In the genomic region with DNA sequence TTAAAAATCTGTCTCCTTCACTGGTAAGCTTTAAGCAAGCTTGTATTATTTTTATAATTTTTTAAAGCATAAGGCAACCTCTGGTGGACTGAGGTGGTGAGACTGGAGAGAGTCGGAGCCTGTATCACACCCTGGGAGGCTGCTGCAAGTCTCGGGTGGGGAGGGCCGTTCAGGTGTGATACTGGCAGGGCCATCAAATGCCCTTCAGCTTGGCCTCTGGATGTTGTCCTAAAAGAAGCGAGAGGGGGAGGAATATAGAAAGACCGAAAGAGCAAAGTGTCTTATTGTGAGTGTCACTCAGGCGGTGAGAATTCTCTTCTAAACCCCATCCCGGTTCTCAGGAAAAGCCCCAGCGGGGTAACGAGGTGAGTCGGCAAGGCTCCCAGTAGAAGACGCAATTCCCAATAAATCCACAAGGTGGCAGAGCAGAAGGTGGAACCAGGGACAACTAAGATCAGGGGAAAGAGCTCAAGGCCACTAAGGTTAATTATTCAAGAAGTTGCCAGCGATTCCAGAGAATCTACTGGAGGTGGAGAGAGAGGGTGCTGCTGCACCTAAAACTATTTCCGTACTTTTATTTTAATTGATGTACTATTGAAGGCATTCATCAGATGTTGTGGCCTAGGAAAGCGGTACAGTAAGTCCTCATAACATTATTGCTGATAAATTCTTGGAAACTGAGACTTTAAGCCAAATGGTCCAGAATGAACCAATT, we compare ENCODE assay signal across 8 cellular contexts. TPM values are rescaled to one million over a fixed set of nuclear protein-coding genes. Genes with fewer than 3 reads are reported as not detected.
DNase-seq lines count a peak whose midpoint lies in the region; ATAC-seq, FAIRE-seq and TF ChIP-seq lines count a peak whose summit lies in the region.

No MANE protein-coding gene starts in this region.

- H3K4me1 Mint-ChIP-seq in naive thymus-derived CD4-positive, alpha-beta T cell: peaks cover 5 to 9% (median 8%) of the 10 kb centered on the region in 7 donors

- TF ChIP-seq POLR2A in endothelial cell of umbilical vein (IDR thresholded peaks at IDR 0.05; ENCODE audit: low read depth, low read length): no peak

- CTCF ChIA-PET in endothelial cell of umbilical vein (lab: Charles Lee): interaction anchor here (0.6 to 8.4 kb wide), 54 partner anchors 9 to 320 kb away, joined by 3 to 148 read pairs (median 5); partner anchors contain the start of genes C17orf67, COIL, DGKE and NOG
- CTCF ChIA-PET in naive thymus-derived CD4-positive, alpha-beta T cell (lab: Charles Lee): interaction anchor here (0.6 to 5.2 kb wide), 20 partner anchors 10 to 1864 kb away, joined by 3 to 54 read pairs (median 4); partner anchors contain the start of gene DGKE

- FAIRE-seq in endothelial cell of umbilical vein (lab: Jason Lieb, UNC): peak; percentile 72

- no peak overlapping the region for H3K9ac ChIP-seq in BLaER1
- H3K9ac ChIP-seq in NT2/D1 (ENCODE audit: insufficient read length, low read depth): no peak overlapping the region
- no peak overlapping the region for H3K9ac ChIP-seq in endothelial cell of umbilical vein (replicated peaks; ENCODE audit: extremely low read depth, insufficient read depth, low read length)

- H3K4me3 ChIP-seq in BLaER1 (no peak overlapping the region), NT2/D1 (ENCODE audit: insufficient read length, low read depth) (no peak overlapping the region), endothelial cell of umbilical vein (replicated peaks in 1 of 3; ENCODE audit: insufficient read depth in 1 of 3, low read depth in 1 of 3, low read length in 3 of 3) (no peak overlapping the region)
- no peak overlapping the region for H3K4me3 ChIP-seq in naive thymus-derived CD4-positive, alpha-beta T cell (ENCODE audit: low read length)

- BruUV-seq in endothelial cell of umbilical vein (replicated peaks; lab: Mats Ljungman, UMichigan): no TSS peak

- H3K4me1 ChIP-seq in BLaER1 (peaks cover 13% of the 10 kb centered on the region; the same call in 1 of the 2 replicates), NT2/D1 (ENCODE audit: insufficient read depth, insufficient read length) (no peaks in the 10 kb centered on the region), endothelial cell of umbilical vein (ENCODE audit: control insufficient read depth, extremely low read depth, insufficient read depth, low read length) (peaks cover 24% of the 10 kb centered on the region)
- H3K4me1 ChIP-seq in naive thymus-derived CD4-positive, alpha-beta T cell (ENCODE audit: control insufficient read depth in 2 of 2, insufficient read depth in 2 of 2, low read length in 2 of 2): no peaks in the 10 kb centered on the region

- dilution Hi-C loops in endothelial cell of umbilical vein (cut with MboI; ENCODE audit: extremely low pct_ligation_motif_present, low sequenced_read_pairs): no loop called here

- H3K27ac Mint-ChIP-seq in naive thymus-derived CD4-positive, alpha-beta T cell: peak overlapping the region in 2 of 9 donors; percentile 48 to 76

- H3K27ac ChIP-seq in BLaER1: no peak overlapping the region
- H3K27ac ChIP-seq in endothelial cell of umbilical vein (ENCODE audit: insufficient read depth, low read depth, low read length): no peak overlapping the region
- H3K27ac ChIP-seq in naive thymus-derived CD4-positive, alpha-beta T cell (ENCODE audit: low read depth, low read length): no peak overlapping the region

- no peaks in the 10 kb centered on the region for H3K9me1 ChIP-seq in endothelial cell of umbilical vein (replicated peaks; ENCODE audit: control insufficient read depth, extremely low read depth, insufficient read depth, low read length)

- H3K9me3 ChIP-seq in BLaER1 (no peaks in the 10 kb centered on the region), NT2/D1 (ENCODE audit: insufficient read depth, low read length) (no peaks in the 10 kb centered on the region), endothelial cell of umbilical vein (replicated peaks; ENCODE audit: control insufficient read depth, insufficient read depth, low read length) (no peaks in the 10 kb centered on the region)
- no peaks in the 10 kb centered on the region for H3K9me3 ChIP-seq in naive thymus-derived CD4-positive, alpha-beta T cell (ENCODE audit: control insufficient read depth in 2 of 3, low read length in 3 of 3)

- no peaks in the 10 kb centered on the region for H4K20me1 ChIP-seq in BLaER1
- H4K20me1 ChIP-seq in endothelial cell of umbilical vein (replicated peaks; ENCODE audit: control insufficient read depth, extremely low read depth, insufficient read depth, low read length): no peaks in the 10 kb centered on the region

- no peaks in the 10 kb centered on the region for H3K27me3 Mint-ChIP-seq in naive thymus-derived CD4-positive, alpha-beta T cell

- peak; percentile 67 to 80 for TF ChIP-seq CTCF in endothelial cell of umbilical vein (IDR thresholded peaks at IDR 0.05; ENCODE audit: extremely low read depth in 1 of 2, insufficient read depth in 1 of 2, low read depth in 1 of 2, low read length in 2 of 2)

- H3K27me3 ChIP-seq in BLaER1: no peaks in the 10 kb centered on the region
- no peaks in the 10 kb centered on the region for H3K27me3 ChIP-seq in NT2/D1 (ENCODE audit: insufficient read depth, insufficient read length)
- no peaks in the 10 kb centered on the region for H3K27me3 ChIP-seq in endothelial cell of umbilical vein (ENCODE audit: control insufficient read depth in 2 of 2, insufficient read depth in 2 of 2, low read length in 2 of 2)
- no peaks in the 10 kb centered on the region for H3K27me3 ChIP-seq in naive thymus-derived CD4-positive, alpha-beta T cell (ENCODE audit: control insufficient read depth in 2 of 2, insufficient read depth in 2 of 2, low read length in 2 of 2)

- peak overlapping the region; percentile 6; the same call in 1 of the 2 replicates for H3K4me2 ChIP-seq in BLaER1
- no peak overlapping the region for H3K4me2 ChIP-seq in endothelial cell of umbilical vein (ENCODE audit: insufficient read depth, low read length)

- H3K4me3 Mint-ChIP-seq in naive thymus-derived CD4-positive, alpha-beta T cell: no peak overlapping the region

- H2AFZ ChIP-seq in endothelial cell of umbilical vein (ENCODE audit: low read depth, low read length): peak overlapping the region; percentile 68

- H3K9me3 Mint-ChIP-seq in naive thymus-derived CD4-positive, alpha-beta T cell: peaks cover 0 to 2% (median 0%) of the 10 kb centered on the region in 11 donors

- POLR2A ChIA-PET in endothelial cell of umbilical vein (lab: Charles Lee): interaction anchor here (0.6 kb wide), 1 partner anchor 274 kb away, joined by 9 read pairs; no protein-coding TSS in a partner anchor
- POLR2A ChIA-PET in naive thymus-derived CD4-positive, alpha-beta T cell (lab: Charles Lee): interaction anchor here (0.7 to 5.2 kb wide), 3 partner anchors 14 to 122 kb away, joined by 3 to 30 read pairs (median 4); partner anchors contain the start of genes C17orf67 and DGKE

- peaks cover 0 to 26% (median 7%) of the 10 kb centered on the region in 5 donors for H3K36me3 Mint-ChIP-seq in naive thymus-derived CD4-positive, alpha-beta T cell

- DNase-seq in HT1080 (ENCODE audit: low read depth) (peak; percentile 75), NT2/D1 (ENCODE audit: low read depth, low spot score) (peak; percentile 72), endothelial cell of umbilical vein (ENCODE audit: low read depth, low spot score) (peak; percentile 79)
- DNase-seq in activated CD8-positive, alpha-beta memory T cell treated with anti-CD3 and anti-CD28 coated beads for 48 hours (ENCODE audit: low read depth in 2 of 3, low spot score in 2 of 3): peak; percentile 12 to 46 (median 17)
- DNase-seq in naive thymus-derived CD4-positive, alpha-beta T cell: peak; percentile 38 to 78 (median 68)
- peak; percentile 24 to 82 (median 48) for DNase-seq in stimulated activated naive CD4-positive, alpha-beta T cell (lab: John Stamatoyannopoulos, UW)

- H3K36me3 ChIP-seq in BLaER1 (no peaks in the 10 kb centered on the region), NT2/D1 (ENCODE audit: insufficient read depth, insufficient read length, low read length) (no peaks in the 10 kb centered on the region), endothelial cell of umbilical vein (ENCODE audit: control insufficient read depth in 2 of 2, extremely low read depth in 1 of 2, insufficient read depth in 2 of 2, low read length in 2 of 2) (no peaks in the 10 kb centered on the region)
- H3K36me3 ChIP-seq in naive thymus-derived CD4-positive, alpha-beta T cell (ENCODE audit: control insufficient read depth in 2 of 3, insufficient read depth in 3 of 3, low read length in 3 of 3): peaks cover 0 to 4% (median 0%) of the 10 kb centered on the region in 3 experiments

- no peaks in the 10 kb centered on the region for H3K79me2 ChIP-seq in endothelial cell of umbilical vein (ENCODE audit: control insufficient read depth, insufficient read depth, low read length)

- peak; percentile 68 for ATAC-seq in GM19395 (IDR thresholded peaks at IDR 0.05; ENCODE audit: unreplicated experiment)
- peak; percentile 90 for ATAC-seq in naive thymus-derived CD4-positive, alpha-beta T cell

- intact Hi-C loops in endothelial cell of umbilical vein (cut with micrococcal nuclease): loop anchor here (1.0 to 5.0 kb wide), 7 partner anchors 14 to 266 kb away; partner anchors contain the start of genes AKAP1, C17orf67, COIL and NOG
- intact Hi-C loops in naive thymus-derived CD4-positive, alpha-beta T cell (cut with micrococcal nuclease): loop anchor here (1.0 kb wide), 6 partner anchors 14 to 191 kb away; partner anchors contain the start of genes C17orf67 (in 2 of the 2), COIL (in 2 of the 2) and TRIM25 (in 1 of the 2)

RNA-seq across cellular contexts. Expression of gene C17orf67, which starts 14.1 kb away (rescaled TPM):
- 1.3 and 1.6 TPM in 2 replicates for total RNA-seq in HT1080 (2014; rRNA removed; shearing (Covaris generic))
- polyA plus RNA-seq in HT1080 (2015; cell fraction: cytosol; rRNA removed): 0.46 and 1.4 TPM in 2 replicates
- 0.79 and 2.3 TPM in 2 replicates for polyA plus RNA-seq in HT1080 (2015; cell fraction: nucleus; rRNA removed)
- 5.6 and 5.8 TPM in 2 replicates for total RNA-seq in endothelial cell of umbilical vein
- 1.9 and 2.4 TPM in 2 replicates for polyA plus RNA-seq in endothelial cell of umbilical vein
- polyA plus RNA-seq in endothelial cell of umbilical vein (2011; cell fraction: cytosol; rRNA removed): 0.71 and 0.86 TPM in 2 replicates
- 7.7 and 9.4 TPM in 2 replicates for polyA plus RNA-seq in endothelial cell of umbilical vein (2011; cell fraction: nucleus; rRNA removed)
- polyA plus RNA-seq in endothelial cell of umbilical vein (2012): 1.3 and 2.1 TPM in 2 replicates
- polyA minus RNA-seq in endothelial cell of umbilical vein: 1.0 and 1.4 TPM in 2 replicates
- polyA minus RNA-seq in endothelial cell of umbilical vein (2011; cell fraction: cytosol; rRNA and poly(A)+ RNA removed): 1.1 TPM
- 1.8 and 2.4 TPM in 2 replicates for polyA minus RNA-seq in endothelial cell of umbilical vein (2011; cell fraction: nucleus; rRNA and poly(A)+ RNA removed)
- 1 to 10 TPM; 3.6 to 9.1 (median 5.4) TPM for total RNA-seq in naive thymus-derived CD4-positive, alpha-beta T cell
- polyA plus RNA-seq in naive thymus-derived CD4-positive, alpha-beta T cell: 1 to 10 TPM; 1.1 to 1.6 TPM

RNA-seq across cellular contexts. Expression of gene DGKE, which starts 14.4 kb away (rescaled TPM):
- 5.4 and 6.1 TPM in 2 replicates for total RNA-seq in HT1080 (2014; rRNA removed; shearing (Covaris generic))
- 3.0 and 3.2 TPM in 2 replicates for polyA plus RNA-seq in HT1080 (2015; cell fraction: cytosol; rRNA removed)
- 10.6 and 16.4 TPM in 2 replicates for polyA plus RNA-seq in HT1080 (2015; cell fraction: nucleus; rRNA removed)
- 20.3 and 22.9 TPM in 2 replicates for total RNA-seq in endothelial cell of umbilical vein
- 4.9 and 6.4 TPM in 2 replicates for polyA plus RNA-seq in endothelial cell of umbilical vein
- polyA plus RNA-seq in endothelial cell of umbilical vein (2011; cell fraction: cytosol; rRNA removed): 2.0 and 2.8 TPM in 2 replicates
- 36.7 and 44.1 TPM in 2 replicates for polyA plus RNA-seq in endothelial cell of umbilical vein (2011; cell fraction: nucleus; rRNA removed)
- polyA plus RNA-seq in endothelial cell of umbilical vein (2012): 5.0 and 7.9 TPM in 2 replicates
- 11.6 and 14.3 TPM in 2 replicates for polyA minus RNA-seq in endothelial cell of umbilical vein
- 1.9 TPM for polyA minus RNA-seq in endothelial cell of umbilical vein (2011; cell fraction: cytosol; rRNA and poly(A)+ RNA removed)
- 34.8 and 40.2 TPM in 2 replicates for polyA minus RNA-seq in endothelial cell of umbilical vein (2011; cell fraction: nucleus; rRNA and poly(A)+ RNA removed)
- 10 to 100 TPM; 23.7 to 39.2 (median 35.6) TPM for total RNA-seq in naive thymus-derived CD4-positive, alpha-beta T cell
- 1 to 10 TPM; 5.0 to 7.1 TPM for polyA plus RNA-seq in naive thymus-derived CD4-positive, alpha-beta T cell

Comparison
In these comparisons a context has a peak if more than half of its experiments do, and no peak if none do; other contexts are left out.
1. DNase-seq: peak in every context shown above with its lines; median percentile 79 in endothelial cell of umbilical vein; 75 in HT1080; 72 in NT2/D1; 68 in naive thymus-derived CD4-positive, alpha-beta T cell; 48 in stimulated activated naive CD4-positive, alpha-beta T cell; 17 in activated CD8-positive, alpha-beta memory T cell treated with anti-CD3 and anti-CD28 coated beads for 48 hours.